17 cellular contexts compared by ENCODE assay signal in genomic region chr17:39672522-39673334, GRCh38. TPM values are rescaled to one million over a fixed set of nuclear protein-coding genes. Genes with fewer than 3 reads are reported as not detected.
A peak's percentile ranks its signal among the peaks of the same experiment; 100 is the strongest.
DNase-seq lines count a peak whose midpoint lies in the region; ATAC-seq and TF ChIP-seq lines count a peak whose summit lies in the region.
"Had no signal": no experiment of that assay in that cellular context is flagged by ENCODE, and none has a peak within 500 bp of the region (broad histone marks: within the 10 kb centered on the region; RNA-seq: fewer than 3 reads in every experiment).

No MANE protein-coding gene starts in this region.

- TF ChIP-seq CTCF in HCT116 (IDR thresholded peaks at IDR 0.05 in 2 of 3, conservative IDR thresholded peaks at IDR 0.05 in 1 of 3; ENCODE audit: borderline replicate concordance in 1 of 3, insufficient read depth in 1 of 3, low read depth in 2 of 3, low read length in 2 of 3) (no peak), RWPE2 (IDR thresholded peaks at IDR 0.05; ENCODE audit: poor library complexity, severe bottlenecking) (peak; percentile 14)

- peaks cover 19% of the 10 kb centered on the region for H3K27me3 Mint-ChIP-seq in stimulated activated memory B cell treated with anti-CD40 and anti-IgM and Interleukin-4, amounts not matched to agents 10 μg/mL and 1 μg/mL and 100 μg/mL, for 72 hours

- CTCF ChIA-PET in HCT116 (lab: Charles Lee): interaction anchor here (0.6 to 3.9 kb wide), 8 partner anchors 20 to 400 kb away, joined by 3 to 51 read pairs (median 9); partner anchors contain the start of gene MIEN1

- BruUV-seq in HCT116 (replicated peaks; lab: Mats Ljungman, UMichigan): no TSS peak

- TF ChIP-seq POLR2A in HCT116 (IDR thresholded peaks at IDR 0.05; ENCODE audit: borderline replicate concordance, extremely low read depth, insufficient read depth, insufficient read length) (no peak), erythroblast (IDR thresholded peaks at IDR 0.05; ENCODE audit: low read length) (no peak)

- peaks cover 72% of the 10 kb centered on the region for H3K4me1 Mint-ChIP-seq in stimulated activated memory B cell treated with anti-CD40 and anti-IgM and Interleukin-4, amounts not matched to agents 10 μg/mL and 1 μg/mL and 100 μg/mL, for 72 hours

- H4K20me1 ChIP-seq in HCT116 (ENCODE audit: insufficient read depth): no peaks in the 10 kb centered on the region

- POLR2A ChIA-PET in HCT116 (lab: Charles Lee): no interaction called here

- H3K9me3 ChIP-seq in HCT116 (ENCODE audit: control insufficient read depth in 1 of 2, insufficient read depth in 1 of 2, low read depth in 1 of 2, low read length in 2 of 2): no peaks in the 10 kb centered on the region
- no peaks in the 10 kb centered on the region for H3K9me3 ChIP-seq in RWPE2 (ENCODE audit: severe bottlenecking)
- no peaks in the 10 kb centered on the region for H3K9me3 ChIP-seq in right cardiac atrium (ENCODE audit: control insufficient read depth, low read length)
- H3K9me3 ChIP-seq: BE2C, suprapubic skin had no signal

- intact Hi-C loops in HCT116 (cut with micrococcal nuclease): loop anchor here (1.0 to 5.0 kb wide), 3 partner anchors 50 to 125 kb away; no protein-coding TSS in a partner anchor
- intact Hi-C loops in right cardiac atrium (cut with DNase I): loop anchor here in 1 of 4 donors (10.0 kb wide), 1 partner anchor 48 kb away; the partner anchor contains the start of gene PPP1R1B

- H3K4me3 ChIP-seq in HCT116 (replicated peaks in 1 of 2; ENCODE audit: low read depth in 1 of 2, low read length in 2 of 2) (no peak overlapping the region), RWPE2 (ENCODE audit: severe bottlenecking) (no peak overlapping the region), right cardiac atrium (ENCODE audit: low read length) (no peak overlapping the region)
- H3K4me3 ChIP-seq: suprapubic skin had no signal

- H3K36me3 Mint-ChIP-seq in stimulated activated memory B cell treated with anti-CD40 and anti-IgM and Interleukin-4, amounts not matched to agents 10 μg/mL and 1 μg/mL and 100 μg/mL, for 72 hours: no peaks in the 10 kb centered on the region
- no peaks in the 10 kb centered on the region for H3K36me3 Mint-ChIP-seq in activated naive CD4-positive, alpha-beta T cell treated with anti-CD3 and anti-CD28 coated beads, Interleukin-2, amount 50 U/mL, for 72 hours

- no peaks in the 10 kb centered on the region for H3K9me2 ChIP-seq in HCT116 (ENCODE audit: insufficient read depth)

- no peaks in the 10 kb centered on the region for H3K27me3 ChIP-seq in HCT116 (ENCODE audit: insufficient read depth, low read length)
- H3K27me3 ChIP-seq in RWPE2 (ENCODE audit: insufficient read depth, poor library complexity, severe bottlenecking): peaks cover 4% of the 10 kb centered on the region
- H3K27me3 ChIP-seq in right cardiac atrium (ENCODE audit: control insufficient read depth, insufficient read depth): no peaks in the 10 kb centered on the region

- no peaks in the 10 kb centered on the region for H3K9me3 Mint-ChIP-seq in stimulated activated memory B cell treated with anti-CD40 and anti-IgM and Interleukin-4, amounts not matched to agents 10 μg/mL and 1 μg/mL and 100 μg/mL, for 72 hours
- H3K9me3 Mint-ChIP-seq in activated naive CD4-positive, alpha-beta T cell treated with anti-CD3 and anti-CD28 coated beads, Interleukin-2, amount 50 U/mL, for 72 hours: no peaks in the 10 kb centered on the region
- H3K9me3 Mint-ChIP-seq: naive thymus-derived CD4-positive, alpha-beta T cell had no signal

- RAD21 ChIA-PET in HCT116 (lab: Charles Lee; ENCODE audit: low non-redundant PET in 1 of 2, low total read pairs in 2 of 2, uncharacterized antibody in 2 of 2, unreplicated experiment in 2 of 2): interaction anchor here (0.6 to 3.6 kb wide), 4 partner anchors 46 to 79 kb away, joined by 3 to 15 read pairs (median 4); no protein-coding TSS in a partner anchor

- no peaks in the 10 kb centered on the region for H3K79me2 ChIP-seq in HCT116 (ENCODE audit: insufficient read depth, low read length)

- H3K4me2 ChIP-seq in HCT116 (ENCODE audit: low read length): no peak overlapping the region

- WGBS in right cardiac atrium: 77% methylated on average over 15 of the region's 15 CpGs

- no peak overlapping the region for H3K4me3 Mint-ChIP-seq in stimulated activated memory B cell treated with anti-CD40 and anti-IgM and Interleukin-4, amounts not matched to agents 10 μg/mL and 1 μg/mL and 100 μg/mL, for 72 hours

- H3K27ac ChIP-seq in HCT116 (ENCODE audit: low read depth, low read length) (no peak overlapping the region; the same call in 1 of the 2 replicates), RWPE2 (ENCODE audit: poor library complexity, severe bottlenecking) (no peak overlapping the region), right cardiac atrium (ENCODE audit: low read length) (peak overlapping the region; percentile 44)
- H3K27ac ChIP-seq: foreskin keratinocyte, suprapubic skin had no signal

- no peak for DNase-seq in HCT116 (ENCODE audit: low read depth, low spot score)
- DNase-seq in RWPE2 (ENCODE audit: low spot score): no peak
- DNase-seq in right cardiac atrium: peak in 2 of 3 donors; percentile 47 to 51
- no peak for DNase-seq in erythroblast (lab: John Stamatoyannopoulos, UW)
- no peak for DNase-seq in activated naive CD4-positive, alpha-beta T cell treated with anti-CD3 and anti-CD28 coated beads, Interleukin-2, amount 50 U/mL, for 72 hours (ENCODE audit: low spot score in 2 of 2)
- DNase-seq: activated CD4-positive, alpha-beta T cell treated with anti-CD3 and anti-CD28 coated beads, Interleukin-2, amount 50 U/mL, for 48 hours; activated T-cell treated with anti-CD3 and anti-CD28 coated beads, Interleukin-2, amount 50 U/mL, for 48 hours; foreskin keratinocyte; naive thymus-derived CD4-positive, alpha-beta T cell; NCI-H2081 treated with DMSO at 0.1 percent for 48 hours; NCI-H526 treated with DMSO at 0.1 percent for 48 hours; stimulated activated CD4-positive, alpha-beta T cell treated with anti-CD3 and anti-CD28 coated beads, Interleukin-1b, Interleukin-23, amount 100 ng/mL, for 48 hours had no signal

- no peak for TF ChIP-seq RAD21 in HCT116 (IDR thresholded peaks at IDR 0.05; ENCODE audit: low read depth)

- H3K27ac Mint-ChIP-seq in stimulated activated memory B cell treated with anti-CD40 and anti-IgM and Interleukin-4, amounts not matched to agents 10 μg/mL and 1 μg/mL and 100 μg/mL, for 72 hours: peak overlapping the region; percentile 76
- no peak overlapping the region for H3K27ac Mint-ChIP-seq in activated naive CD4-positive, alpha-beta T cell treated with anti-CD3 and anti-CD28 coated beads, Interleukin-2, amount 50 U/mL, for 72 hours

- H3K36me3 ChIP-seq in HCT116 (ENCODE audit: control insufficient read depth in 1 of 2, insufficient read depth in 2 of 2, low read length in 2 of 2): no peaks in the 10 kb centered on the region
- H3K36me3 ChIP-seq in RWPE2 (ENCODE audit: low read depth): no peaks in the 10 kb centered on the region
- H3K36me3 ChIP-seq: BE2C, suprapubic skin had no signal

- ATAC-seq in HCT116 (peak; percentile 11; the same call in 1 of the 2 replicates), RWPE2 (ENCODE audit: low read depth) (no peak), right cardiac atrium (no peak), HG03469 (IDR thresholded peaks at IDR 0.05; ENCODE audit: unreplicated experiment) (no peak)
- no peak for ATAC-seq in stimulated activated memory B cell treated with anti-CD40 and anti-IgM and Interleukin-4, amounts not matched to agents 10 μg/mL and 1 μg/mL and 100 μg/mL, for 72 hours
- no peak for ATAC-seq in activated naive CD4-positive, alpha-beta T cell treated with anti-CD3 and anti-CD28 coated beads, Interleukin-2, amount 50 U/mL, for 72 hours
- ATAC-seq: foreskin keratinocyte; naive thymus-derived CD4-positive, alpha-beta T cell had no signal

- no peak overlapping the region for H3K9ac ChIP-seq in HCT116 (ENCODE audit: low read length)

- H3K4me1 ChIP-seq in HCT116 (ENCODE audit: control insufficient read depth in 1 of 2, insufficient read depth in 2 of 2, low read length in 2 of 2) (peaks cover 16 to 17% of the 10 kb centered on the region in 2 experiments; a peak in 2 of 4 replicates), RWPE2 (ENCODE audit: insufficient read depth, poor library complexity, severe bottlenecking) (no peaks in the 10 kb centered on the region), right cardiac atrium (ENCODE audit: control insufficient read depth, insufficient read depth, low read length) (peaks cover 14% of the 10 kb centered on the region)
- H3K4me1 ChIP-seq: BE2C, foreskin keratinocyte had no signal

- no peak overlapping the region for H2AFZ ChIP-seq in HCT116 (ENCODE audit: low read depth, low read length, poor library complexity, severe bottlenecking)

TF ChIP-seq in HCT116, 20 proteins besides CTCF, POLR2A, EP300 and RAD21 (continues in another document):
- TF ChIP-seq EZH2 (IDR thresholded peaks at IDR 0.05): no peak
- TF ChIP-seq EGR1 (IDR thresholded peaks at IDR 0.05; ENCODE audit: low read depth): no peak

RNA-seq across cellular contexts. Expression of gene PNMT, which starts 4.5 kb away (rescaled TPM):
- total RNA-seq in HCT116 (2021; ENCODE audit: unreplicated experiment) (not detected), right cardiac atrium (10 to 100 TPM; 18.1 to 39.6 (median 21.3) TPM)
- polyA plus RNA-seq in HCT116 (2012): 0.09 and 0.10 TPM in 2 replicates
- polyA plus RNA-seq in right cardiac atrium: 32.7 TPM
- under 1 TPM in 1 of 2 donors, not detected in 1; 0.64 TPM for total RNA-seq in activated naive CD4-positive, alpha-beta T cell treated with anti-CD3 and anti-CD28 coated beads, Interleukin-2, amount 50 U/mL, for 72 hours
- total RNA-seq: foreskin keratinocyte, IMR-90 had no signal
- polyA plus RNA-seq: IMR-90 had no signal

RNA-seq across cellular contexts. Expression of gene TCAP, which starts 7.6 kb away (rescaled TPM):
- total RNA-seq in HCT116 (2021; ENCODE audit: unreplicated experiment): 1.5 TPM
- polyA plus RNA-seq in HCT116 (2012): 0.77 and 1.0 TPM in 2 replicates
- total RNA-seq in right cardiac atrium: 1,000 to 10,000 TPM; 2,357 to 4,356 (median 2,957) TPM
- polyA plus RNA-seq in right cardiac atrium: 4,928 TPM
- total RNA-seq in activated naive CD4-positive, alpha-beta T cell treated with anti-CD3 and anti-CD28 coated beads, Interleukin-2, amount 50 U/mL, for 72 hours: 1 to 10 TPM; 2.3 to 3.0 TPM

RNA-seq across cellular contexts. Expression of gene PGAP3, which starts 15.1 kb away (rescaled TPM):
- total RNA-seq in HCT116 (2021; ENCODE audit: unreplicated experiment): 15.2 TPM
- polyA plus RNA-seq in HCT116 (2012): 8.2 and 8.7 TPM in 2 replicates
- 10 to 100 TPM; 12.9 to 24.0 (median 15.2) TPM for total RNA-seq in right cardiac atrium
- 13.6 TPM for polyA plus RNA-seq in right cardiac atrium
- 10 to 100 TPM in 1 of 2 donors, 1 to 10 TPM in 1; 7.9 to 16.0 TPM for total RNA-seq in activated naive CD4-positive, alpha-beta T cell treated with anti-CD3 and anti-CD28 coated beads, Interleukin-2, amount 50 U/mL, for 72 hours

RNA-seq across cellular contexts. Expression of gene ERBB2, which starts 27.1 kb away (rescaled TPM):
- total RNA-seq in HCT116 (2021; ENCODE audit: unreplicated experiment): 75.8 TPM
- polyA plus RNA-seq in HCT116 (2012): 46.7 and 51.7 TPM in 2 replicates
- total RNA-seq in right cardiac atrium: 100 to 1,000 TPM in 3 of 4 donors, 10 to 100 TPM in 1; 99.2 to 178 (median 114) TPM
- 56.4 TPM for polyA plus RNA-seq in right cardiac atrium
- 1 to 10 TPM; 3.2 to 7.8 TPM for total RNA-seq in activated naive CD4-positive, alpha-beta T cell treated with anti-CD3 and anti-CD28 coated beads, Interleukin-2, amount 50 U/mL, for 72 hours

RNA-seq across cellular contexts. Expression of gene STARD3, which starts 35.8 kb away (rescaled TPM):
- total RNA-seq in HCT116 (2021; ENCODE audit: unreplicated experiment) (73.9 TPM), right cardiac atrium (10 to 100 TPM; 19.2 to 26.2 (median 22.9) TPM)
- 66.5 and 74.4 TPM in 2 replicates for polyA plus RNA-seq in HCT116 (2012)
- polyA plus RNA-seq in right cardiac atrium: 22.7 TPM
- total RNA-seq in activated naive CD4-positive, alpha-beta T cell treated with anti-CD3 and anti-CD28 coated beads, Interleukin-2, amount 50 U/mL, for 72 hours: 10 to 100 TPM; 62.7 to 80.6 TPM

Comparison
In these comparisons a context has a peak if more than half of its experiments do, and no peak if none do; other contexts are left out.
1. DNase-seq: peak in right cardiac atrium (2 of 3); none in HCT116 (single experiment), RWPE2 (single experiment), erythroblast (0 of 2) and activated naive CD4-positive, alpha-beta T cell treated with anti-CD3 and anti-CD28 coated beads, Interleukin-2, amount 50 U/mL, for 72 hours (0 of 2).
2. RNA of gene PNMT, which starts 4.5 kb away (total RNA-seq): 18.1 to 39.6 TPM in right cardiac atrium; 0.64 TPM in activated naive CD4-positive, alpha-beta T cell treated with anti-CD3 and anti-CD28 coated beads, Interleukin-2, amount 50 U/mL, for 72 hours and not detected in HCT116 (single experiment); every median in the first group is over 10 times any median in the second.
3. RNA of gene TCAP, which starts 7.6 kb away (total RNA-seq): 2,357 to 4,356 TPM in right cardiac atrium; 2.3 to 3.0 TPM in activated naive CD4-positive, alpha-beta T cell treated with anti-CD3 and anti-CD28 coated beads, Interleukin-2, amount 50 U/mL, for 72 hours and 1.5 TPM in HCT116 (single experiment); every median in the first group is over 100 times any median in the second.